In genomic region chr13:72643339-72643989, GRCh38 we compare ENCODE assay signal across 8 cellular contexts.
DNase-seq lines count a peak whose midpoint lies in the region; ATAC-seq and TF ChIP-seq lines count a peak whose summit lies in the region.

No MANE protein-coding gene starts in this region.

- DNase-seq in EH (ENCODE audit: low read depth): peak; percentile 49
- peak; percentile 11 for DNase-seq in NCI-H1092 treated with DMSO at 0.1 percent for 48 hours (lab: John Stamatoyannopoulos, UW)
- DNase-seq in activated CD8-positive, alpha-beta memory T cell treated with anti-CD3 and anti-CD28 coated beads, Interleukin-2, amount 50 U/mL, for 24 hours (ENCODE audit: extremely low read depth): peak; percentile 25
- peak; percentile 68 for DNase-seq in fibroblast of villous mesenchyme (ENCODE audit: low read depth)
- no peak for DNase-seq in retinal pigment epithelial cell (ENCODE audit: low read depth)

- TF ChIP-seq CTCF in fibroblast of villous mesenchyme (IDR thresholded peaks at IDR 0.05; ENCODE audit: insufficient read depth, low read depth, low read length) (peak; percentile 87), retinal pigment epithelial cell (conservative IDR thresholded peaks at IDR 0.05; ENCODE audit: low read depth, low read length) (peak; percentile 86)

- ATAC-seq in GM21515 (IDR thresholded peaks at IDR 0.05; ENCODE audit: unreplicated experiment): peak; percentile 62
- no peak for ATAC-seq in GM18519 (IDR thresholded peaks at IDR 0.05; ENCODE audit: low FRiP score, unreplicated experiment)
- no peak for ATAC-seq in GM21447 (IDR thresholded peaks at IDR 0.05; ENCODE audit: unreplicated experiment)

- H3K4me3 ChIP-seq in fibroblast of villous mesenchyme (ENCODE audit: low read depth, low read length): no peak overlapping the region
- no peak overlapping the region for H3K4me3 ChIP-seq in retinal pigment epithelial cell (ENCODE audit: low read length)
